ENCODE assay signal across 8 cellular contexts in the genomic region with DNA sequence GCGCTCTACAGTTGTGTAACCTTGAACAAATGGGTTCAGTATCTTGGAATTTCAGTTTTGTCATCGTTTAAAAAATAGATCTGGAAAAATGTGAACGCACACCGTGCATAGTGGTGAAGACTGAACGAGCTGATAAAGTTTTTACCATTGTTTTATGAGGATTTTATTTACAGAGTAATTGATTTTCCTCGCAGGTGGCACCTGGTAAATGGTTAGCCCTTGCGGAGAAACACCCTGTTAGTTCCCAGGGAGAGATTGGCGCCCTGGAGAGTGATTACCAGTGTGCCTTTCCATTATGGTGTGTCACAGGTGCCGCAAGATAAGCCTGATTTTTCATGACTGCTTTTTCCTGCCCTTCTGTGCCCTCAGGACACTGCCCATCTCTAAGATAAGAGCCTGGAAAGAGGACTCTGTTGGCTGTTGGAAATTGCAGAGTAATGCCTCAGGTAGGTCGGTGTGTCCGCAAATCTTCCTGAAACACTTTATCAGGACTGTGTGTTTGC. TPM values are rescaled to one million over a fixed set of nuclear protein-coding genes. Genes with fewer than 3 reads are reported as not detected.
DNase-seq lines count a peak whose midpoint lies in the region; ATAC-seq and TF ChIP-seq lines count a peak whose summit lies in the region.

No MANE protein-coding gene starts in this region.

- peaks cover 1% of the 10 kb centered on the region for H3K27me3 Mint-ChIP-seq in activated CD4-positive, alpha-beta memory T cell treated with anti-CD3 and anti-CD28 coated beads for 36 hours

- peak overlapping the region; percentile 88 for H3K4me3 ChIP-seq in iPS-18a (ENCODE audit: low read length)
- peak overlapping the region; percentile 63 to 93 (median 74) for H3K4me3 ChIP-seq in stomach

- CTCF ChIA-PET in activated CD4-positive, alpha-beta memory T cell treated with anti-CD3 and anti-CD28 coated beads for 36 hours (lab: Charles Lee): no interaction called here

- H3K36me3 Mint-ChIP-seq in activated CD4-positive, alpha-beta memory T cell treated with anti-CD3 and anti-CD28 coated beads for 36 hours: peaks cover 33% of the 10 kb centered on the region

- peaks cover 14% of the 10 kb centered on the region for H3K9me3 Mint-ChIP-seq in activated CD4-positive, alpha-beta memory T cell treated with anti-CD3 and anti-CD28 coated beads for 36 hours

- H3K27ac Mint-ChIP-seq in activated CD4-positive, alpha-beta memory T cell treated with anti-CD3 and anti-CD28 coated beads for 36 hours: peak overlapping the region; percentile 97

- peak overlapping the region; percentile 86 for H3K4me3 Mint-ChIP-seq in activated CD4-positive, alpha-beta memory T cell treated with anti-CD3 and anti-CD28 coated beads for 36 hours

- peaks cover 19% of the 10 kb centered on the region for H3K4me1 Mint-ChIP-seq in activated CD4-positive, alpha-beta memory T cell treated with anti-CD3 and anti-CD28 coated beads for 36 hours (ENCODE audit: low read depth)

- TF ChIP-seq EP300 in stomach (IDR thresholded peaks at IDR 0.05): no peak

- TF ChIP-seq POLR2A in stomach (IDR thresholded peaks at IDR 0.05): no peak

- intact Hi-C loops in activated CD4-positive, alpha-beta memory T cell treated with anti-CD3 and anti-CD28 coated beads for 36 hours (cut with micrococcal nuclease): loop anchor here (5.0 kb wide), 1 partner anchor 268 kb away; the partner anchor contains the start of gene GRAMD1A
- intact Hi-C loops in stomach (cut with DNase I; ENCODE audit: low total_unique reads): loop anchor here (10.0 kb wide), 1 partner anchor 60 kb away; the partner anchor contains the start of genes SCGB2B2 and ZNF302

- no peak for TF ChIP-seq CTCF in stomach (IDR thresholded peaks at IDR 0.05)

- POLR2A ChIA-PET in activated CD4-positive, alpha-beta memory T cell treated with anti-CD3 and anti-CD28 coated beads for 36 hours (lab: Charles Lee): interaction anchor here (2.6 kb wide), 1 partner anchor 58 kb away, joined by 13 read pairs; the partner anchor contains the start of genes SCGB2B2 and ZNF302

- H3K36me3 ChIP-seq in iPS-18a (ENCODE audit: control insufficient read depth, low read depth, low read length) (peaks cover 4% of the 10 kb centered on the region), stomach (peaks cover 18 to 44% (median 41%) of the 10 kb centered on the region in 4 donors)

- peak overlapping the region; percentile 30 for H3K27ac ChIP-seq in iPS-18a (ENCODE audit: low read length)
- peak overlapping the region; percentile 95 to 99 (median 96) for H3K27ac ChIP-seq in stomach

- peaks cover 9% of the 10 kb centered on the region for H3K4me1 ChIP-seq in iPS-18a (ENCODE audit: control insufficient read depth, low read depth, low read length)
- peaks cover 23 to 34% (median 25%) of the 10 kb centered on the region in 4 donors for H3K4me1 ChIP-seq in stomach

- H3K27me3 ChIP-seq in iPS-18a (ENCODE audit: control insufficient read depth, insufficient read depth, low read length) (no peaks in the 10 kb centered on the region), stomach (no peaks in the 10 kb centered on the region)

- H3K9ac ChIP-seq in iPS-18a (ENCODE audit: low read length): peak overlapping the region; percentile 77

- WGBS in stomach, 5 donors: 10 to 19% (median 14%) methylated on average over 11 of the region's 11 CpGs

- DNase-seq in NCI-H2227 (lab: John Stamatoyannopoulos, UW; ENCODE audit: unreplicated experiment): peak; percentile 71
- no peak for DNase-seq in NCI-H2227 treated with DMSO at 0.1 percent for 48 hours (lab: John Stamatoyannopoulos, UW)
- DNase-seq in activated CD4-positive, alpha-beta memory T cell treated with anti-CD3 and anti-CD28 coated beads for 36 hours: no peak
- DNase-seq in stomach: no peak
- DNase-seq in C1 segment of cervical spinal cord (lab: John Stamatoyannopoulos, UW): no peak
- DNase-seq in NCI-H2196 (lab: John Stamatoyannopoulos, UW; ENCODE audit: unreplicated experiment): no peak

- no peak for ATAC-seq in HG02840 (IDR thresholded peaks at IDR 0.05; ENCODE audit: low FRiP score, unreplicated experiment)

- H3K9me3 ChIP-seq in iPS-18a (ENCODE audit: control insufficient read depth, low read depth, low read length): no peaks in the 10 kb centered on the region
- peaks cover 6 to 44% (median 30%) of the 10 kb centered on the region in 4 donors for H3K9me3 ChIP-seq in stomach

RNA-seq across cellular contexts. Expression of gene ZNF181, which starts 0.6 kb away (rescaled TPM):
- 1 to 10 TPM; 4.2 to 4.6 TPM for total RNA-seq in activated CD4-positive, alpha-beta memory T cell treated with anti-CD3 and anti-CD28 coated beads for 36 hours
- total RNA-seq in stomach: 10 to 100 TPM in 3 of 5 donors, 1 to 10 TPM in 2; 2.3 to 43.2 (median 13.2) TPM
- polyA plus RNA-seq in stomach: 10 to 100 TPM in 1 of 3 donors, 1 to 10 TPM in 2; 5.7 to 17.7 (median 5.9) TPM

RNA-seq across cellular contexts. Expression of gene ZNF599, which starts 38.4 kb away (rescaled TPM):
- 1 to 10 TPM; 3.2 to 3.7 TPM for total RNA-seq in activated CD4-positive, alpha-beta memory T cell treated with anti-CD3 and anti-CD28 coated beads for 36 hours
- 1 to 10 TPM in 3 of 5 donors, under 1 TPM in 1, not detected in 1; 0.58 to 6.7 (median 4.1) TPM for total RNA-seq in stomach
- polyA plus RNA-seq in stomach: 1 to 10 TPM; 3.4 to 6.6 (median 4.5) TPM

RNA-seq across cellular contexts. Expression of gene ZNF302, which starts 57.2 kb away (rescaled TPM):
- 10 to 100 TPM; 16.5 to 16.6 TPM for total RNA-seq in activated CD4-positive, alpha-beta memory T cell treated with anti-CD3 and anti-CD28 coated beads for 36 hours
- total RNA-seq in stomach: 10 to 100 TPM; 13.8 to 92.4 (median 21.7) TPM
- polyA plus RNA-seq in stomach: 10 to 100 TPM; 10.1 to 18.2 (median 15.0) TPM

RNA-seq across cellular contexts. Expression of gene SCGB2B2, which starts 57.7 kb away (rescaled TPM):
- total RNA-seq in activated CD4-positive, alpha-beta memory T cell treated with anti-CD3 and anti-CD28 coated beads for 36 hours: under 1 TPM; 0.38 to 0.46 TPM
- total RNA-seq in stomach: 1 to 10 TPM in 1 of 5 donors, under 1 TPM in 1, not detected in 3; 0.37 to 1.8 TPM
- under 1 TPM in 1 of 3 donors, not detected in 2; 0.12 TPM for polyA plus RNA-seq in stomach
